Comparison of ENCODE assay signal across 8 cellular contexts in the genomic region with DNA sequence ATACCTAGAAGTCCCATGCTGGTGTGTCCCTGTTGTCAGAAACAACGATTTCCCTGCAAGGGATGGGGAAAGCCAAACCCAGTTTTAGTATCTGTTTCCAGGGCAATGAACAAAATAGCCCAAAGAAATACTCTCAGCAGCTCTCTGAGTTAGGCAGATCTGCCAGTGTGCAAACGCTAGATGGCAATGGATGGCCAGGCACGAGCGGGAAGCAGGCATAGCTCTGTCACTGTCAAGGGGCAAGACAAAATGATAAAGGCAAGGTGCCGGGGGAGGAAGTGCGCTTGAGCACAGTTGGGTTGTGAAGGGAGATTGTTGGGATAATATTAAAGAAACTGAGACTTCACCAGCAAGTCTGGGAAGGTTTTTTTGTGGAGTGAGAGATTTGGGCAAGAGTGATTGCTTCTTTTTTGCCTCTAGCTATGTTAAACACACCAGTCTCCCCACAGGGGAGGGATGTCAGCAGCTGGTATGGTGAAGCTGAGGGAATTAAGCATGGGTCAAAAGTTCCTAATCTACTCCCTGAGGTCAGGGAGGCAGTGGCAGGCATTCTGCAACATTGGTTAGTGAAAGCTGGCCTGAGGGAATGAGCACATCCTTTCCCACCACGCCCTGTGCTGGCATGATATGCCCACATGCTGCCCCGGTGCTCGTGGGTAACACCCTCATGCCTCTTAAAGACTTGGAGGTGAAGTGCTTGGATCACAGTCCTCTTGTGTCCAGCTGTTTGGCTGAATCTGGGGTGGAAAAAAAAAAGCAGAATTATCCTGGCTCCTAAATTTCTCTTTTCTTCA.
DNase-seq lines count a peak whose midpoint lies in the region; ATAC-seq and TF ChIP-seq lines count a peak whose summit lies in the region.

No MANE protein-coding gene starts in this region.

- H3K4me3 ChIP-seq in BJ (ENCODE audit: low read depth, low read length) (no peak overlapping the region), aorta (ENCODE audit: low read length in 2 of 2) (no peak overlapping the region)
- H3K4me3 ChIP-seq in Jurkat, Clone E6-1 (ENCODE audit: low read length): no peak overlapping the region

- no peaks in the 10 kb centered on the region for H3K36me3 ChIP-seq in BJ (ENCODE audit: control insufficient read depth, insufficient read depth, low read length)
- no peaks in the 10 kb centered on the region for H3K36me3 ChIP-seq in aorta (ENCODE audit: control insufficient read depth in 1 of 2, insufficient read depth in 2 of 2, low read length in 1 of 2)

- H3K27ac ChIP-seq in aorta (ENCODE audit: low read depth in 1 of 2, low read length in 2 of 2): no peak overlapping the region

- POLR2A ChIA-PET in BJ (lab: Charles Lee): no interaction called here

- 40 to 46% methylated on average over 9 of the region's 9 CpGs for WGBS in aorta, 2 donors

- CTCF ChIA-PET in BJ (lab: Yijun Ruan, JAX): interaction anchor here (0.5 to 2.4 kb wide), 2 partner anchors 32 to 227 kb away, joined by 4 to 13 read pairs; no protein-coding TSS in a partner anchor

- ATAC-seq in aorta (ENCODE audit: low FRiP score): no peak

- TF ChIP-seq CTCF in BJ (IDR thresholded peaks at IDR 0.05; ENCODE audit: insufficient read depth, low read depth, low read length): peak; percentile 18; the same call in 1 of the 2 replicates
- TF ChIP-seq CTCF in GM20000 (IDR thresholded peaks at IDR 0.05; ENCODE audit: extremely low read depth, missing control alignments): no peak

- intact Hi-C loops in aorta (cut with DNase I): no loop called here

- no peaks in the 10 kb centered on the region for H3K9me3 ChIP-seq in aorta (ENCODE audit: control insufficient read depth, low read length)

- DNase-seq in BJ (ENCODE audit: low read depth): no peak
- peak; percentile 28 for DNase-seq in GM20000 (ENCODE audit: low spot score)
- peak; percentile 63 for DNase-seq in Jurkat, Clone E6-1 (ENCODE audit: low read depth, low spot score)
- peak in 46 of 58 donors; percentile 3 to 88 (median 44) for DNase-seq in anterior cingulate cortex (lab: John Stamatoyannopoulos, UW)
- DNase-seq in midbrain (lab: John Stamatoyannopoulos, UW): peak; percentile 41
- DNase-seq in aorta: no peak
- DNase-seq in cortex of kidney (lab: John Stamatoyannopoulos, UW): no peak
- DNase-seq in NCI-H2107 treated with DMSO at 0.1 percent for 48 hours (lab: John Stamatoyannopoulos, UW; ENCODE audit: unreplicated experiment): no peak

- no peaks in the 10 kb centered on the region for H3K4me1 ChIP-seq in aorta (ENCODE audit: control insufficient read depth in 1 of 2, insufficient read depth in 2 of 2, low read length in 2 of 2)

- H3K27me3 ChIP-seq in BJ (ENCODE audit: control insufficient read depth, insufficient read depth, low read length) (no peaks in the 10 kb centered on the region; the same call in 1 of the 2 replicates), aorta (ENCODE audit: control insufficient read depth in 1 of 2, insufficient read depth in 2 of 2, low read length in 1 of 2) (no peaks in the 10 kb centered on the region)

Comparison
In these comparisons a context has a peak if more than half of its experiments do, and no peak if none do; other contexts are left out.
1. DNase-seq: peak in GM20000 (single experiment), Jurkat, Clone E6-1 (single experiment), anterior cingulate cortex (46 of 58) and midbrain (single experiment); none in BJ (single experiment), aorta (0 of 2), cortex of kidney (single experiment) and NCI-H2107 treated with DMSO at 0.1 percent for 48 hours (single experiment).